In the genomic region with DNA sequence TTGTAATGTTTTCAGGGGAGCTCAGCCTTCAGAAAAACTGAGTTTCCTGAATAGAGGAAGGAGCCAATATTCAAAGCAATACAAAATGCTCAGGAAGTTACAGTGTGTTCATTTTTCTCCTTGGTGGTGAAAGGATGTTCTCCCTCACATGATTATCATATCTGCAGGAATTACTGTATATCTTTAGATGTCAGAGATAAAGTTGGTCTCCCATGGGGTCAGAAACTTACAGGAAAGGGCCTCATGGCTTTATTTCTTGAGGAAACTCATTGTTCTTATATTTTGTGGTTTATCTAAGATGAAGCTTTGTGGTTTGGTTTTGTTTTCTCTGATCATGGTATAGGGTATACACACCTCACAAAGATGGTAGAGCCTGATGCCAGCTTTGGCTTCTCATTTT, we compare ENCODE assay signal across 12 cellular contexts.
"Had no signal": no experiment of that assay in that cellular context is flagged by ENCODE, and none has a peak within 500 bp of the region (broad histone marks: within the 10 kb centered on the region; RNA-seq: fewer than 3 reads in every experiment).

No MANE protein-coding gene starts in this region.

- H3K4me1 ChIP-seq: ascending aorta, esophagus squamous epithelium, thyroid gland had no signal

- ATAC-seq: left lung, natural killer cell, right cardiac atrium had no signal

- H3K4me3 ChIP-seq: ascending aorta, esophagus squamous epithelium, left lung, thyroid gland had no signal

- H3K27me3 ChIP-seq: ascending aorta, esophagus squamous epithelium, left lung, thyroid gland had no signal

- H3K27ac ChIP-seq: ascending aorta, esophagus squamous epithelium, left lung, thyroid gland had no signal

- H3K36me3 ChIP-seq: ascending aorta, esophagus squamous epithelium, left lung, thyroid gland had no signal

- H3K9me3 ChIP-seq: ascending aorta, esophagus squamous epithelium, left lung, thyroid gland had no signal

- DNase-seq: activated CD4-positive, alpha-beta memory T cell treated with anti-CD3 and anti-CD28 coated beads, Interleukin-2, amount 10 ng/mL, durations not matched to agents 7 days and 5 days; activated CD4-positive, alpha-beta T cell treated with anti-CD3 and anti-CD28 coated beads for 1 hour; activated CD8-positive, alpha-beta memory T cell treated with anti-CD3 and anti-CD28 coated beads, Interleukin-2, amount 50 U/mL, for 48 hours; activated naive CD4-positive, alpha-beta T cell; esophagus squamous epithelium; left lung; natural killer cell; nucleus accumbens; right cardiac atrium; small intestine; thyroid gland had no signal
